In genomic region chr2:131831450-131832208, GRCh38 we compare ENCODE assay signal across 8 cellular contexts.
DNase-seq lines count a peak whose midpoint lies in the region; ATAC-seq and TF ChIP-seq lines count a peak whose summit lies in the region.
"Not testable (repeated sequence)": the region's sequence is repeated elsewhere in the genome, so short reads cannot be mapped to it uniquely, and the experiment has no call there.

No MANE protein-coding gene starts in this region.

- not testable (repeated sequence) for H3K79me2 ChIP-seq in OCI-LY7 (ENCODE audit: insufficient read depth, low read depth, low read length)

- H3K27me3 Mint-ChIP-seq in activated CD8-positive, alpha-beta memory T cell treated with anti-CD3 and anti-CD28 coated beads, Interleukin-2, amount 10 ng/mL, durations not matched to agents 7 days and 5 days; memory B cell; stimulated activated naive B cell treated with anti-CD40 and anti-IgM and Interleukin-4, amounts not matched to agents 10 μg/mL and 1 μg/mL and 100 μg/mL, for 72 hours: not testable (repeated sequence)

- intact Hi-C loops in OCI-LY7 (cut with micrococcal nuclease; ENCODE audit: unreplicated experiment): not testable (repeated sequence)

- CTCF ChIA-PET in OCI-LY7 (lab: Charles Lee; ENCODE audit: unreplicated experiment); activated CD8-positive, alpha-beta memory T cell treated with anti-CD3 and anti-CD28 coated beads, Interleukin-2, amount 10 ng/mL, durations not matched to agents 7 days and 5 days (lab: Charles Lee): not testable (repeated sequence)

- TF ChIP-seq CTCF in OCI-LY7 (conservative IDR thresholded peaks at IDR 0.05; ENCODE audit: low read length) (peak; percentile 73), epithelial cell of proximal tubule (conservative IDR thresholded peaks at IDR 0.05; ENCODE audit: low read depth, low read length) (peak; percentile 26)

- H3K36me3 Mint-ChIP-seq in activated CD8-positive, alpha-beta memory T cell treated with anti-CD3 and anti-CD28 coated beads, Interleukin-2, amount 10 ng/mL, durations not matched to agents 7 days and 5 days; memory B cell; stimulated activated naive B cell treated with anti-CD40 and anti-IgM and Interleukin-4, amounts not matched to agents 10 μg/mL and 1 μg/mL and 100 μg/mL, for 72 hours: not testable (repeated sequence)

- H3K4me3 ChIP-seq in OCI-LY7 (ENCODE audit: low read depth, low read length, poor library complexity, severe bottlenecking): peak overlapping the region; percentile 67
- not testable (repeated sequence) for H3K4me3 ChIP-seq in epithelial cell of proximal tubule (ENCODE audit: low read depth, low read length)

- H3K9me3 Mint-ChIP-seq in activated CD8-positive, alpha-beta memory T cell treated with anti-CD3 and anti-CD28 coated beads, Interleukin-2, amount 10 ng/mL, durations not matched to agents 7 days and 5 days (ENCODE audit: low read depth); memory B cell; stimulated activated naive B cell treated with anti-CD40 and anti-IgM and Interleukin-4, amounts not matched to agents 10 μg/mL and 1 μg/mL and 100 μg/mL, for 72 hours: not testable (repeated sequence)

- peak overlapping the region; percentile 67 for H3K4me2 ChIP-seq in OCI-LY7 (ENCODE audit: low read length)

- not testable (repeated sequence) for H3K27ac Mint-ChIP-seq in activated CD8-positive, alpha-beta memory T cell treated with anti-CD3 and anti-CD28 coated beads, Interleukin-2, amount 10 ng/mL, durations not matched to agents 7 days and 5 days; memory B cell; stimulated activated naive B cell treated with anti-CD40 and anti-IgM and Interleukin-4, amounts not matched to agents 10 μg/mL and 1 μg/mL and 100 μg/mL, for 72 hours

- H3K36me3 ChIP-seq in OCI-LY7 (ENCODE audit: insufficient read depth, low read length): not testable (repeated sequence)

- not testable (repeated sequence) for H4K20me1 ChIP-seq in OCI-LY7 (ENCODE audit: insufficient read depth, low read length)

- H3K27ac ChIP-seq in OCI-LY7 (ENCODE audit: low read depth, low read length, poor library complexity, severe bottlenecking): not testable (repeated sequence)

- peak; percentile 42 for ATAC-seq in GM21576 (IDR thresholded peaks at IDR 0.05; ENCODE audit: unreplicated experiment)
- peak; percentile 81 for ATAC-seq in activated CD8-positive, alpha-beta memory T cell treated with anti-CD3 and anti-CD28 coated beads, Interleukin-2, amount 10 ng/mL, durations not matched to agents 7 days and 5 days
- ATAC-seq in memory B cell (ENCODE audit: low read depth): peak; percentile 59
- ATAC-seq in stimulated activated naive B cell treated with anti-CD40 and anti-IgM and Interleukin-4, amounts not matched to agents 10 μg/mL and 1 μg/mL and 100 μg/mL, for 72 hours (replicated peaks): peak; percentile 54 to 60

- not testable (repeated sequence) for H3K4me3 Mint-ChIP-seq in activated CD8-positive, alpha-beta memory T cell treated with anti-CD3 and anti-CD28 coated beads, Interleukin-2, amount 10 ng/mL, durations not matched to agents 7 days and 5 days; memory B cell; stimulated activated naive B cell treated with anti-CD40 and anti-IgM and Interleukin-4, amounts not matched to agents 10 μg/mL and 1 μg/mL and 100 μg/mL, for 72 hours

- not testable (repeated sequence) for H3K9me3 ChIP-seq in OCI-LY7 (ENCODE audit: low read length)

- H2AFZ ChIP-seq in OCI-LY7 (ENCODE audit: low read length): peak overlapping the region; percentile 20; the same call in 1 of the 2 replicates

- H3K9me2 ChIP-seq in OCI-LY7 (ENCODE audit: insufficient read depth, low read length): not testable (repeated sequence)

- not testable (repeated sequence) for H3K4me1 Mint-ChIP-seq in activated CD8-positive, alpha-beta memory T cell treated with anti-CD3 and anti-CD28 coated beads, Interleukin-2, amount 10 ng/mL, durations not matched to agents 7 days and 5 days; memory B cell; stimulated activated naive B cell treated with anti-CD40 and anti-IgM and Interleukin-4, amounts not matched to agents 10 μg/mL and 1 μg/mL and 100 μg/mL, for 72 hours

- DNase-seq in ELF-1 (ENCODE audit: low read depth, low spot score) (peak; percentile 68), HuH-7 (ENCODE audit: low spot score) (peak; percentile 49), OCI-LY7 (ENCODE audit: low spot score) (peak; percentile 81)
- DNase-seq in activated CD8-positive, alpha-beta memory T cell treated with anti-CD3 and anti-CD28 coated beads, Interleukin-2, amount 10 ng/mL, durations not matched to agents 7 days and 5 days; epithelial cell of proximal tubule (ENCODE audit: low read depth); memory B cell (ENCODE audit: low spot score in 2 of 2); stimulated activated naive B cell treated with anti-CD40 and anti-IgM and Interleukin-4, amounts not matched to agents 10 μg/mL and 1 μg/mL and 100 μg/mL, for 72 hours: not testable (repeated sequence)

- POLR2A ChIA-PET in OCI-LY7 (lab: Charles Lee): not testable (repeated sequence)

- not testable (repeated sequence) for H3K4me1 ChIP-seq in OCI-LY7 (ENCODE audit: insufficient read depth, low read length, poor library complexity, severe bottlenecking)

- not testable (repeated sequence) for BruUV-seq in OCI-LY7 (replicated peaks; lab: Mats Ljungman, UMichigan)
